Comparison of ENCODE assay signal across 15 cellular contexts in genomic region chr7:101174322-101174854, GRCh38. TPM values are rescaled to one million over a fixed set of nuclear protein-coding genes. Genes with fewer than 3 reads are reported as not detected.
DNase-seq lines count a peak whose midpoint lies in the region; ATAC-seq and TF ChIP-seq lines count a peak whose summit lies in the region.
"Had no signal": no experiment of that assay in that cellular context is flagged by ENCODE, and none has a peak within 500 bp of the region (broad histone marks: within the 10 kb centered on the region; RNA-seq: fewer than 3 reads in every experiment).

No MANE protein-coding gene starts in this region.

- no peaks in the 10 kb centered on the region for H3K36me3 Mint-ChIP-seq in activated T-cell treated with anti-CD3 and anti-CD28 coated beads, Interleukin-2, amount 50 U/mL, for 24 hours (ENCODE audit: low read depth)
- no peaks in the 10 kb centered on the region for H3K36me3 Mint-ChIP-seq in activated T-cell treated with anti-CD3 and anti-CD28 coated beads, Interleukin-2, amount 50 U/mL, for 4 hours (ENCODE audit: insufficient read depth)
- peaks cover 6% of the 10 kb centered on the region for H3K36me3 Mint-ChIP-seq in stimulated activated effector memory CD8-positive, alpha-beta T cell treated with anti-CD3 and anti-CD28 coated beads, Interleukin-12 subunit alpha, Interleukin-12 subunit beta, amount 100 ng/mL, for 72 hours

- intact Hi-C loops in PC-9 (cut with micrococcal nuclease; ENCODE audit: unreplicated experiment) = no loop called here
- intact Hi-C loops in esophagus squamous epithelium (cut with DNase I) = no loop called here

- POLR2A ChIA-PET in PC-9 (lab: Charles Lee; ENCODE audit: unreplicated experiment) = interaction anchor here (0.6 to 0.8 kb wide), 3 partner anchors 34 to 263 kb away, joined by 4 to 7 read pairs (median 6); no protein-coding TSS in a partner anchor

- TF ChIP-seq POLR2A in esophagus squamous epithelium (IDR thresholded peaks at IDR 0.05) = no peak

- no peak overlapping the region for H3K27ac Mint-ChIP-seq in activated T-cell treated with anti-CD3 and anti-CD28 coated beads, Interleukin-2, amount 50 U/mL, for 24 hours
- H3K27ac Mint-ChIP-seq in stimulated activated effector memory CD8-positive, alpha-beta T cell treated with anti-CD3 and anti-CD28 coated beads, Interleukin-12 subunit alpha, Interleukin-12 subunit beta, amount 100 ng/mL, for 72 hours = no peak overlapping the region
- H3K27ac Mint-ChIP-seq: HFFc6 had no signal

- no TSS peak for BruUV-seq in PC-9 (replicated peaks; lab: Mats Ljungman, UMichigan)

- H3K4me1 ChIP-seq in PC-9 (replicated peaks; ENCODE audit: insufficient read depth) (peaks cover 18% of the 10 kb centered on the region), esophagus squamous epithelium (peaks cover 24 to 59% (median 26%) of the 10 kb centered on the region in 3 donors)

- DNase-seq in activated T-cell treated with anti-CD3 and anti-CD28 coated beads, Interleukin-2, amount 50 U/mL, for 24 hours = no peak
- DNase-seq in activated T-cell treated with anti-CD3 and anti-CD28 coated beads, Interleukin-2, amount 50 U/mL, for 4 hours = no peak
- DNase-seq in PC-9 (no peak), ecto neural progenitor cell (ENCODE audit: low spot score) (peak; percentile 56), NCI-H146 treated with DMSO at 0.1 percent for 48 hours (lab: John Stamatoyannopoulos, UW; ENCODE audit: unreplicated experiment) (no peak), esophagus squamous epithelium (lab: John Stamatoyannopoulos, UW) (no peak)
- DNase-seq in stimulated activated effector memory CD8-positive, alpha-beta T cell treated with anti-CD3 and anti-CD28 coated beads, Interleukin-12 subunit alpha, Interleukin-12 subunit beta, amount 100 ng/mL, for 72 hours (ENCODE audit: low spot score in 2 of 2) = no peak
- DNase-seq: NCI-H2081 treated with DMSO at 0.1 percent for 48 hours had no signal

- H4K20me1 ChIP-seq in PC-9 (ENCODE audit: insufficient read depth) = no peaks in the 10 kb centered on the region

- CTCF ChIA-PET in PC-9 (lab: Charles Lee) = interaction anchor here (0.6 to 1.0 kb wide), 3 partner anchors 89 to 1050 kb away, joined by 3 to 7 read pairs (median 5); partner anchors contain the start of gene TRIM56

- H3K27ac ChIP-seq in PC-9 (no peak overlapping the region), esophagus squamous epithelium (no peak overlapping the region)
- H3K27ac ChIP-seq: KMS-11 had no signal

- H3K9me2 ChIP-seq in PC-9 (ENCODE audit: insufficient read depth) = no peaks in the 10 kb centered on the region

- H3K27me3 Mint-ChIP-seq in activated T-cell treated with anti-CD3 and anti-CD28 coated beads, Interleukin-2, amount 50 U/mL, for 24 hours = peaks cover 90% of the 10 kb centered on the region
- peaks cover 85% of the 10 kb centered on the region for H3K27me3 Mint-ChIP-seq in activated T-cell treated with anti-CD3 and anti-CD28 coated beads, Interleukin-2, amount 50 U/mL, for 4 hours (ENCODE audit: low read depth)

- 0 out of 2 replicates have a peak, but pooled peaks cover 5% of the 10 kb centered on the region for H3F3A ChIP-seq in PC-9 (ENCODE audit: insufficient read depth, low read depth)

- H3K4me3 ChIP-seq in PC-9 (no peak overlapping the region), esophagus squamous epithelium (no peak overlapping the region)

- H3K4me1 Mint-ChIP-seq in activated T-cell treated with anti-CD3 and anti-CD28 coated beads, Interleukin-2, amount 50 U/mL, for 24 hours (ENCODE audit: low read depth) = peaks cover 49% of the 10 kb centered on the region
- H3K4me1 Mint-ChIP-seq in activated T-cell treated with anti-CD3 and anti-CD28 coated beads, Interleukin-2, amount 50 U/mL, for 4 hours (ENCODE audit: low read depth) = peaks cover 44% of the 10 kb centered on the region
- H3K4me1 Mint-ChIP-seq in stimulated activated effector memory CD8-positive, alpha-beta T cell treated with anti-CD3 and anti-CD28 coated beads, Interleukin-12 subunit alpha, Interleukin-12 subunit beta, amount 100 ng/mL, for 72 hours = peaks cover 59% of the 10 kb centered on the region

- ATAC-seq in activated T-cell treated with anti-CD3 and anti-CD28 coated beads, Interleukin-2, amount 50 U/mL, for 4 hours = no peak
- no peak for ATAC-seq in stimulated activated effector memory CD8-positive, alpha-beta T cell treated with anti-CD3 and anti-CD28 coated beads, Interleukin-12 subunit alpha, Interleukin-12 subunit beta, amount 100 ng/mL, for 72 hours
- no peak for ATAC-seq in HG03520 (IDR thresholded peaks at IDR 0.05; ENCODE audit: unreplicated experiment)

- no peak for TF ChIP-seq CTCF in PC-9 (conservative IDR thresholded peaks at IDR 0.05)
- no peak for TF ChIP-seq CTCF in esophagus squamous epithelium (IDR thresholded peaks at IDR 0.05)

- H2AFZ ChIP-seq in PC-9 = no peak overlapping the region

- peak overlapping the region; percentile 76; the same call in 1 of the 2 replicates for H3K4me2 ChIP-seq in PC-9
- H3K4me2 ChIP-seq: KMS-11 had no signal

- H3K9me3 Mint-ChIP-seq in activated T-cell treated with anti-CD3 and anti-CD28 coated beads, Interleukin-2, amount 50 U/mL, for 24 hours = no peaks in the 10 kb centered on the region
- H3K9me3 Mint-ChIP-seq in activated T-cell treated with anti-CD3 and anti-CD28 coated beads, Interleukin-2, amount 50 U/mL, for 4 hours = no peaks in the 10 kb centered on the region
- no peaks in the 10 kb centered on the region for H3K9me3 Mint-ChIP-seq in stimulated activated effector memory CD8-positive, alpha-beta T cell treated with anti-CD3 and anti-CD28 coated beads, Interleukin-12 subunit alpha, Interleukin-12 subunit beta, amount 100 ng/mL, for 72 hours
- H3K9me3 Mint-ChIP-seq: HFFc6 had no signal

- no peaks in the 10 kb centered on the region for H3K79me2 ChIP-seq in PC-9 (ENCODE audit: low read depth)

- 2 to 20% methylated on average over 5 to 10 of the region's 28 CpGs for WGBS in esophagus squamous epithelium, 2 donors

- H3K4me3 Mint-ChIP-seq in activated T-cell treated with anti-CD3 and anti-CD28 coated beads, Interleukin-2, amount 50 U/mL, for 24 hours = peak overlapping the region; percentile 26
- no peak overlapping the region for H3K4me3 Mint-ChIP-seq in activated T-cell treated with anti-CD3 and anti-CD28 coated beads, Interleukin-2, amount 50 U/mL, for 4 hours
- H3K4me3 Mint-ChIP-seq in stimulated activated effector memory CD8-positive, alpha-beta T cell treated with anti-CD3 and anti-CD28 coated beads, Interleukin-12 subunit alpha, Interleukin-12 subunit beta, amount 100 ng/mL, for 72 hours = peak overlapping the region; percentile 60
- H3K4me3 Mint-ChIP-seq: HFFc6 had no signal

- H3K36me3 ChIP-seq in PC-9 (ENCODE audit: low read depth) (no peaks in the 10 kb centered on the region), esophagus squamous epithelium (no peaks in the 10 kb centered on the region)

- H3K27me3 ChIP-seq in PC-9 (ENCODE audit: insufficient read depth, low read depth) (peaks cover 70% of the 10 kb centered on the region), esophagus squamous epithelium (peaks cover 28 to 100% (median 72%) of the 10 kb centered on the region in 4 donors)

- H3K9me3 ChIP-seq in PC-9 (ENCODE audit: insufficient read depth, low read depth) (no peaks in the 10 kb centered on the region), esophagus squamous epithelium (no peaks in the 10 kb centered on the region)

RNA-seq across cellular contexts. Expression of gene NAT16, which starts 5.7 kb away (rescaled TPM):
- total RNA-seq in activated T-cell treated with anti-CD3 and anti-CD28 coated beads, Interleukin-2, amount 50 U/mL, for 4 hours = not detected
- not detected in 2 replicates for total RNA-seq in PC-9 (2021)
- not detected for total RNA-seq in esophagus squamous epithelium
- total RNA-seq: HFFc6; lower leg skin; T-helper 2 cell treated with Interferon-gamma antibody and Interleukin-4, amounts not matched to agents 100 ng/mL and 5 ng/mL, for 36 hours; ureter had no signal

RNA-seq across cellular contexts. Expression of gene VGF, which starts 9.0 kb away (rescaled TPM):
- total RNA-seq in activated T-cell treated with anti-CD3 and anti-CD28 coated beads, Interleukin-2, amount 50 U/mL, for 4 hours = not detected
- total RNA-seq in PC-9 (2021) = 2.1 and 2.3 TPM in 2 replicates
- total RNA-seq in esophagus squamous epithelium = not detected
- total RNA-seq: ureter had no signal

RNA-seq across cellular contexts. Expression of gene AP1S1, which starts 20.1 kb away (rescaled TPM):
- total RNA-seq in activated T-cell treated with anti-CD3 and anti-CD28 coated beads, Interleukin-2, amount 50 U/mL, for 4 hours = 10 to 100 TPM; 27.6 to 32.9 (median 28.3) TPM
- total RNA-seq in PC-9 (2021) (227 and 308 TPM in 2 replicates), esophagus squamous epithelium (100 to 1,000 TPM in 1 of 4 donors, 10 to 100 TPM in 3; 42.7 to 144 (median 64.3) TPM)

RNA-seq across cellular contexts. Expression of gene MOGAT3, which starts 26.4 kb away (rescaled TPM):
- not detected for total RNA-seq in activated T-cell treated with anti-CD3 and anti-CD28 coated beads, Interleukin-2, amount 50 U/mL, for 4 hours
- not detected in 2 replicates for total RNA-seq in PC-9 (2021)
- not detected for total RNA-seq in esophagus squamous epithelium
- total RNA-seq: HFFc6; lower leg skin; omental fat pad; T-helper 2 cell treated with Interferon-gamma antibody and Interleukin-4, amounts not matched to agents 100 ng/mL and 5 ng/mL, for 36 hours; ureter had no signal

RNA-seq across cellular contexts. Expression of gene PLOD3, which starts 43.0 kb away (rescaled TPM):
- 10 to 100 TPM; 30.1 to 38.9 (median 33.2) TPM for total RNA-seq in activated T-cell treated with anti-CD3 and anti-CD28 coated beads, Interleukin-2, amount 50 U/mL, for 4 hours
- 93.2 and 105 TPM in 2 replicates for total RNA-seq in PC-9 (2021)
- 10 to 100 TPM in 2 of 4 donors, 1 to 10 TPM in 2; 2.5 to 14.5 (median 9.7) TPM for total RNA-seq in esophagus squamous epithelium
